9 cellular contexts compared by ENCODE assay signal in the genomic region with DNA sequence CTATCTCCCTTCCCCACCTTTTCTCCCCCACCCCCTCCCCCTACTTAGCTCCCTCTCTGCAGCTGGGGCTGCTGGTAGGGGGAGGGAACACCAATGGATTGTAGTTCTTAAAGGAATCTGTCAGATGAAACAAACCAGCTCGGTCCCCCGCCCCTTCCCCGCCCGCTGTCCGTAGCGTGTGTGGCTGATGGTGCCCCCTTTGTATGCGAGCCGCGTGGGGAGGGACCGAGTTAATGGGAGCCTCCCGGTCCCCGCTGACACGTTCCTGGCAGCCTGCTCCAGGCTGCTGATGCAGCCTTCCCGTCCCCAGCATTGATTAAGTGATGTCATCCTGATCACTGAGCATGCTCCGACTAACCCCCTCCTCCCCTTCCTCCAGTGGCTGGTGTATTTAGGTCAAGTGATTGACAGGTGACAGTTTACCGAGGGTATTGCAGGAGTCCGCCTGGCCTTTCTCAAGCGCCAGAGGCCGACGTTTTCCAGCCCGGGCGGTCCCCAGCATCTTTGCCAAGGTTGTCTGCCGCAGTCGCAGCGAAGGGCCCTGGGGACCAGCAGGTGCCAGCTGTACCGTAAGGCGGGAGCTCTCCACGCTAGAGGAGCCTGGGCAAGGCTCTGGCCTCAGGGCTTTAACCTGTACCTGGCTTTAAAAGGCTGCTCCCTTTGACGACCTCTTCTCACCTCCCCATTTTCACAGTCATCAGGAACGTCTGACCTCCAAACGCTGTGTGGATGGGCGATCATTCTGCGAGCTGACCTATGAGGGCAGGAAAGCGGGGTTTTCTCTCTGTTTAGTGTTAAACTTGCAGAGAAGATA. TPM values are rescaled to one million over a fixed set of nuclear protein-coding genes. Genes with fewer than 3 reads are reported as not detected.
DNase-seq lines count a peak whose midpoint lies in the region; ATAC-seq, FAIRE-seq and TF ChIP-seq lines count a peak whose summit lies in the region.
"Had no signal": no experiment of that assay in that cellular context is flagged by ENCODE, and none has a peak within 500 bp of the region (broad histone marks: within the 10 kb centered on the region; RNA-seq: fewer than 3 reads in every experiment).

No MANE protein-coding gene starts in this region.

- peaks cover 21 to 31% (median 22%) of the 10 kb centered on the region in 3 donors for H3K27me3 Mint-ChIP-seq in immature natural killer cell (ENCODE audit: low read depth in 3 of 3)

- H3K4me1 Mint-ChIP-seq in immature natural killer cell, result peaks cover 14 to 20% of the 10 kb centered on the region in 2 donors

- H3K4me2 ChIP-seq in A549, result peak overlapping the region; percentile 98

- CTCF ChIA-PET in A549 (lab: Yijun Ruan, JAX), result no interaction called here

- H3K36me3 ChIP-seq in H7 (replicated peaks; ENCODE audit: control insufficient read depth, insufficient read depth, low read length), result no peaks in the 10 kb centered on the region

- no peak for TF ChIP-seq EP300 in A549 (IDR thresholded peaks at IDR 0.05)

- peaks cover 0 to 3% (median 3%) of the 10 kb centered on the region in 3 donors for H3K36me3 Mint-ChIP-seq in immature natural killer cell

- no peak for TF ChIP-seq RAD21 in A549 (conservative IDR thresholded peaks at IDR 0.05 in 1 of 2, IDR thresholded peaks at IDR 0.05 in 1 of 2)

- H3K9me3 Mint-ChIP-seq in immature natural killer cell, result peaks cover 0 to 7% (median 2%) of the 10 kb centered on the region in 6 donors

- POLR2A ChIA-PET in A549 (lab: Yijun Ruan, JAX), result no interaction called here

- no peak; a peak in 2 of 6 replicates for ATAC-seq in A549
- no peak for ATAC-seq in GM21723 (IDR thresholded peaks at IDR 0.05; ENCODE audit: unreplicated experiment)
- no peak for ATAC-seq in GM18517 (IDR thresholded peaks at IDR 0.05; ENCODE audit: unreplicated experiment)

- no peak for TF ChIP-seq POLR2A in A549 (IDR thresholded peaks at IDR 0.05; ENCODE audit: low read length)

- H3K27me3 ChIP-seq in H7 (ENCODE audit: control insufficient read depth, insufficient read depth, low read length), result no peaks in the 10 kb centered on the region; the same call in 1 of the 2 replicates

- H3K4me3 ChIP-seq in A549 (peak overlapping the region; percentile 59; the same call in 2 of the 3 replicates), H7 (ENCODE audit: insufficient read depth, low read depth, low read length) (peak overlapping the region; percentile 75)

- TF ChIP-seq CTCF in A549 (IDR thresholded peaks at IDR 0.05), result no peak

- DNase-seq in A549 (ENCODE audit: low read depth in 1 of 2, low spot score in 1 of 2), result no peak
- peak; percentile 91 for DNase-seq in H7
- DNase-seq in NCI-H774 (lab: John Stamatoyannopoulos, UW), result peak; percentile 67
- peak; percentile 23 for DNase-seq in activated naive CD4-positive, alpha-beta T cell treated with anti-CD3 and anti-CD28 coated beads, Interleukin-2, amount 50 U/mL, for 16 hours
- peak in 1 of 3 donors; percentile 19 for DNase-seq in immature natural killer cell
- peak; percentile 40 to 51 for DNase-seq in stimulated activated CD4-positive, alpha-beta T cell treated with anti-CD3 and anti-CD28 coated beads, Interleukin-2, amount 100 ng/mL, for 24 hours
- DNase-seq: DND-41 had no signal

- H3K9me3 ChIP-seq in A549, result 0 out of 3 replicates have a peak, but pooled peaks cover 7% of the 10 kb centered on the region

- no peak for FAIRE-seq in A549 (lab: Jason Lieb, UNC)

- peak overlapping the region; percentile 66 to 72 (median 70) for H3K4me3 Mint-ChIP-seq in immature natural killer cell

- no peak overlapping the region for H3K27ac ChIP-seq in A549

- H3K4me1 ChIP-seq in A549, result peaks cover 11% of the 10 kb centered on the region

- WGBS in A549 (ENCODE audit: missing lambda C conversion rate), result 37% methylated on average over 26 of the region's 34 CpGs

- H3K27ac Mint-ChIP-seq in immature natural killer cell, result peak overlapping the region in 1 of 6 donors; percentile 11

TF ChIP-seq in A549, 52 proteins besides CTCF, POLR2A, EP300 and RAD21:
- no peak for TF ChIP-seq JUN (IDR thresholded peaks at IDR 0.05)
- TF ChIP-seq CHD2 (IDR thresholded peaks at IDR 0.05; ENCODE audit: low read length, partially characterized antibody), result no peak
- no peak for TF ChIP-seq NPAS2 (CRISPR knock-in tag; IDR thresholded peaks at IDR 0.05; ENCODE audit: borderline replicate concordance)
- TF ChIP-seq, protein P1, sequence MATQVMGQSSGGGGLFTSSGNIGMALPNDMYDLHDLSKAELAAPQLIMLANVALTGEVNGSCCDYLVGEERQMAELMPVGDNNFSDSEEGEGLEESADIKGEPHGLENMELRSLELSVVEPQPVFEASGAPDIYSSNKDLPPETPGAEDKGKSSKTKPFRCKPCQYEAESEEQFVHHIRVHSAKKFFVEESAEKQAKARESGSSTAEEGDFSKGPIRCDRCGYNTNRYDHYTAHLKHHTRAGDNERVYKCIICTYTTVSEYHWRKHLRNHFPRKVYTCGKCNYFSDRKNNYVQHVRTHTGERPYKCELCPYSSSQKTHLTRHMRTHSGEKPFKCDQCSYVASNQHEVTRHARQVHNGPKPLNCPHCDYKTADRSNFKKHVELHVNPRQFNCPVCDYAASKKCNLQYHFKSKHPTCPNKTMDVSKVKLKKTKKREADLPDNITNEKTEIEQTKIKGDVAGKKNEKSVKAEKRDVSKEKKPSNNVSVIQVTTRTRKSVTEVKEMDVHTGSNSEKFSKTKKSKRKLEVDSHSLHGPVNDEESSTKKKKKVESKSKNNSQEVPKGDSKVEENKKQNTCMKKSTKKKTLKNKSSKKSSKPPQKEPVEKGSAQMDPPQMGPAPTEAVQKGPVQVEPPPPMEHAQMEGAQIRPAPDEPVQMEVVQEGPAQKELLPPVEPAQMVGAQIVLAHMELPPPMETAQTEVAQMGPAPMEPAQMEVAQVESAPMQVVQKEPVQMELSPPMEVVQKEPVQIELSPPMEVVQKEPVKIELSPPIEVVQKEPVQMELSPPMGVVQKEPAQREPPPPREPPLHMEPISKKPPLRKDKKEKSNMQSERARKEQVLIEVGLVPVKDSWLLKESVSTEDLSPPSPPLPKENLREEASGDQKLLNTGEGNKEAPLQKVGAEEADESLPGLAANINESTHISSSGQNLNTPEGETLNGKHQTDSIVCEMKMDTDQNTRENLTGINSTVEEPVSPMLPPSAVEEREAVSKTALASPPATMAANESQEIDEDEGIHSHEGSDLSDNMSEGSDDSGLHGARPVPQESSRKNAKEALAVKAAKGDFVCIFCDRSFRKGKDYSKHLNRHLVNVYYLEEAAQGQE (IDR thresholded peaks at IDR 0.05), result no peak

RNA-seq across cellular contexts. Expression of a gene that starts 1.8 kb away (rescaled TPM):
- 0.30 and 0.66 TPM in 2 replicates for polyA plus RNA-seq in A549 (2011; rRNA removed)
- polyA plus RNA-seq in A549 (2012; cell fraction: cytosol; rRNA removed), result 0.11 and 0.13 TPM in 2 replicates
- polyA plus RNA-seq in A549 (2012; cell fraction: nucleus; rRNA removed), result 0.11 and 0.16 TPM in 2 replicates
- 0.27 to 0.32 TPM (median 0.28 TPM) in 3 replicates for polyA plus RNA-seq in A549 (2017; fragmentation: RNase III; extraction: RNeasy Plus Mini Kit Qiagen cat#74134 plus additional on column Dnase treatment)
- polyA minus RNA-seq in A549 (2011; rRNA and poly(A)+ RNA removed), result 0.83 and 1.0 TPM in 2 replicates
- total RNA-seq in H7 (2014; rRNA removed; shearing (Covaris generic)), result 24.0 and 38.2 TPM in 2 replicates
- polyA plus RNA-seq in immature natural killer cell, result 1 to 10 TPM in 1 of 3 donors, under 1 TPM in 1, not detected in 1; 0.20 to 1.1 TPM

Comparison
In these comparisons a context has a peak if more than half of its experiments do, and no peak if none do; other contexts are left out.
1. DNase-seq: peak in H7 (single experiment), NCI-H774 (single experiment), activated naive CD4-positive, alpha-beta T cell treated with anti-CD3 and anti-CD28 coated beads, Interleukin-2, amount 50 U/mL, for 16 hours (single experiment) and stimulated activated CD4-positive, alpha-beta T cell treated with anti-CD3 and anti-CD28 coated beads, Interleukin-2, amount 100 ng/mL, for 24 hours (2 of 2); none in A549 (0 of 2).